In genomic region chr1:185487943-185488342, GRCh38 we compare ENCODE assay signal across 20 cellular contexts.
DNase-seq lines count a peak whose midpoint lies in the region; ATAC-seq and TF ChIP-seq lines count a peak whose summit lies in the region.
"Had no signal": no experiment of that assay in that cellular context is flagged by ENCODE, and none has a peak within 500 bp of the region (broad histone marks: within the 10 kb centered on the region; RNA-seq: fewer than 3 reads in every experiment).

No MANE protein-coding gene starts in this region.

- H3F3A ChIP-seq in neural progenitor cell (ENCODE audit: low read depth): peaks cover 5% of the 10 kb centered on the region

- no peaks in the 10 kb centered on the region for H3K79me2 ChIP-seq in neural progenitor cell (ENCODE audit: low read depth)

- peaks cover 42% of the 10 kb centered on the region for H3K4me1 Mint-ChIP-seq in neural progenitor cell
- H3K4me1 Mint-ChIP-seq: CD8-positive, alpha-beta memory T cell had no signal

- no peak overlapping the region for H3K9ac ChIP-seq in neural progenitor cell

- H3K4me2 ChIP-seq in neural progenitor cell: no peak overlapping the region
- H3K4me2 ChIP-seq: GM23338 had no signal

- TF ChIP-seq CTCF in neural progenitor cell (IDR thresholded peaks at IDR 0.05): no peak
- no peak for TF ChIP-seq CTCF in brain microvascular endothelial cell (IDR thresholded peaks at IDR 0.05; ENCODE audit: low read depth, low read length, missing control alignments)

- H2AFZ ChIP-seq in neural progenitor cell (replicated peaks): no peak overlapping the region

- no peaks in the 10 kb centered on the region for H4K20me1 ChIP-seq in neural progenitor cell (ENCODE audit: low read depth)

- H3K27me3 Mint-ChIP-seq in neural progenitor cell (ENCODE audit: insufficient read depth, low read depth): peaks cover 7% of the 10 kb centered on the region
- H3K27me3 Mint-ChIP-seq: CD8-positive, alpha-beta memory T cell; IgD-negative memory B cell had no signal

- no peaks in the 10 kb centered on the region for H3K9me3 Mint-ChIP-seq in neural progenitor cell
- H3K9me3 Mint-ChIP-seq: CD8-positive, alpha-beta memory T cell; GM23338 had no signal

- H3K36me3 Mint-ChIP-seq in neural progenitor cell: peaks cover 2% of the 10 kb centered on the region
- H3K36me3 Mint-ChIP-seq: CD8-positive, alpha-beta memory T cell had no signal

- ATAC-seq in left ventricle myocardium superior (peak; percentile 72), HG03045 (IDR thresholded peaks at IDR 0.05; ENCODE audit: unreplicated experiment) (no peak)
- ATAC-seq: PC-3 had no signal

- in situ Hi-C loops in SK-MEL-5 (cut with HindIII; ENCODE audit: low pct_unique_long_range_greater_than_20kb, low sequenced_read_pairs): loop anchor here (10.0 kb wide), 1 partner anchor 73 kb away; no protein-coding TSS in a partner anchor
- in situ Hi-C loops in brain microvascular endothelial cell (cut with HindIII; ENCODE audit: low pct_ligation_motif_present, low sequenced_read_pairs): no loop called here

- H3K27ac ChIP-seq in neural progenitor cell (no peak overlapping the region), brain microvascular endothelial cell (no peak overlapping the region)

- H3K27me3 ChIP-seq in neural progenitor cell (no peaks in the 10 kb centered on the region), brain microvascular endothelial cell (replicated peaks) (no peaks in the 10 kb centered on the region)

- DNase-seq in COLO829 (ENCODE audit: low spot score) (peak; percentile 82), SK-MEL-5 (ENCODE audit: low read depth, low spot score) (peak; percentile 63), left ventricle myocardium superior (no peak), neural progenitor cell (ENCODE audit: low spot score) (no peak), brain microvascular endothelial cell (no peak), RPMI8226 (no peak), cortex of kidney (lab: John Stamatoyannopoulos, UW) (no peak)
- DNase-seq: C1 segment of cervical spinal cord; CD8-positive, alpha-beta memory T cell; DMS79 treated with DMSO at 0.1 percent for 48 hours; HCEC 1CT; Karpas-422; NCI-H1417 treated with DMSO at 0.1 percent for 48 hours; NCI-H1930; NCI-H345; NCI-H526; PC-3 had no signal

- intact Hi-C loops in left ventricle myocardium superior (cut with micrococcal nuclease): no loop called here

- no peak overlapping the region for H3K4me3 Mint-ChIP-seq in neural progenitor cell
- H3K4me3 Mint-ChIP-seq: CD8-positive, alpha-beta memory T cell; GM23338 had no signal

- H3K4me1 ChIP-seq in neural progenitor cell: peaks cover 21% of the 10 kb centered on the region

- H3K9me3 ChIP-seq in neural progenitor cell (ENCODE audit: low read depth): no peaks in the 10 kb centered on the region

- H3K4me3 ChIP-seq in neural progenitor cell: no peak overlapping the region
- no peak overlapping the region for H3K4me3 ChIP-seq in brain microvascular endothelial cell (ENCODE audit: low read depth, low read length)
- H3K4me3 ChIP-seq: GM23338 had no signal

- H3K27ac Mint-ChIP-seq in neural progenitor cell: peak overlapping the region; percentile 64
- H3K27ac Mint-ChIP-seq: GM23338, IgD-negative memory B cell had no signal

- no peaks in the 10 kb centered on the region for H3K36me3 ChIP-seq in neural progenitor cell
- no peaks in the 10 kb centered on the region for H3K36me3 ChIP-seq in brain microvascular endothelial cell (replicated peaks)

Comparison
In these comparisons a context has a peak if more than half of its experiments do, and no peak if none do; other contexts are left out.
1. DNase-seq: peak in COLO829 (single experiment) and SK-MEL-5 (single experiment); none in left ventricle myocardium superior (single experiment), neural progenitor cell (single experiment), brain microvascular endothelial cell (single experiment), RPMI8226 (single experiment) and cortex of kidney (single experiment).